Comparison of ENCODE assay signal across 12 cellular contexts in the genomic region with DNA sequence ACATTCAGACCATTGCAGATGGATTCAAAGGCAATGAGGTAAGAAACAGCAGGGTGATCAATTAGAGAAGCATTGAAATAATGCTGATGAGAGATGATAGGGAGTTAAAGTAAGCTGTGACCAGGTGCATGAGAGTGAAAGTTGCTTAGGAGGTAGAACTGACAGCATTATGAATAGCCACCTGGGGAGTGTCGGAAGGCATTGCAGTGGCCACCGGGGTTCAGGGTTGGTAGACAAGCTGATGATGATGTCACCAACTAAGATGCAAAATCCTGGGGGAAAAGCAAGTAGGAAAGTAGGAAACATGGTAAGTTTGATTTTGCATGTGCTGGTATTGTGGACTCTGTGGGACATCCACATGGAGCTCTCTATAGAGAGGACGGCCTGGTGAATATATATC.
DNase-seq lines count a peak whose midpoint lies in the region; ATAC-seq, FAIRE-seq and TF ChIP-seq lines count a peak whose summit lies in the region.
"Had no signal": no experiment of that assay in that cellular context is flagged by ENCODE, and none has a peak within 500 bp of the region (broad histone marks: within the 10 kb centered on the region; RNA-seq: fewer than 3 reads in every experiment).

No MANE protein-coding gene starts in this region.

- no peak for TF ChIP-seq POLR2A in HepG2 (IDR thresholded peaks at IDR 0.05; ENCODE audit: insufficient read depth in 1 of 2, low read depth in 2 of 2, low read length in 2 of 2)
- no peak for TF ChIP-seq POLR2A in right lobe of liver (IDR thresholded peaks at IDR 0.05)

- H4K20me1 ChIP-seq in HepG2 (ENCODE audit: insufficient read depth, low read length), result no peaks in the 10 kb centered on the region
- H4K20me1 ChIP-seq: BLaER1 treated with 17β-estradiol and CSF1 and Interleukin-3, amounts not matched to agents 10 nM and 100 nM had no signal

- intact Hi-C loops in HepG2 (cut with micrococcal nuclease; ENCODE audit: unreplicated experiment), result no loop called here
- intact Hi-C loops in right lobe of liver (cut with DNase I), result no loop called here

- WGBS in HepG2 (ENCODE audit: low lambda C conversion rate), result 23% methylated on average over 3 of the region's 3 CpGs
- 73% methylated on average over 3 of the region's 3 CpGs for WGBS in right lobe of liver (ENCODE audit: insufficient coverage, low coverage, low lambda C conversion rate, missing lambda C conversion rate)
- WGBS in mesendoderm (ENCODE audit: extremely low coverage, insufficient coverage, low lambda C conversion rate), result no CpG with 5 or more reads among the region's 3 CpGs

- in situ Hi-C loops in HepG2 (cut with HindIII; ENCODE audit: extremely low pct_ligation_motif_present, low pct_unique_long_range_greater_than_20kb), result no loop called here

- no peak overlapping the region for H4K5ac ChIP-seq in mesendoderm (ENCODE audit: low read length)

- ATAC-seq in HepG2 (no peak), right lobe of liver (no peak), GM19463 (IDR thresholded peaks at IDR 0.05; ENCODE audit: unreplicated experiment) (no peak), GM21723 (IDR thresholded peaks at IDR 0.05; ENCODE audit: unreplicated experiment) (no peak)
- ATAC-seq: CD8-positive, alpha-beta T cell had no signal

- H3K36me3 ChIP-seq in HepG2 (replicated peaks in 1 of 2; ENCODE audit: control insufficient read depth in 1 of 2, insufficient read depth in 2 of 2, low read length in 2 of 2) (no peaks in the 10 kb centered on the region), right lobe of liver (no peaks in the 10 kb centered on the region), mesendoderm (ENCODE audit: control insufficient read depth, insufficient read depth, low read length) (no peaks in the 10 kb centered on the region)
- H3K36me3 ChIP-seq: BLaER1 treated with 17β-estradiol and CSF1 and Interleukin-3, amounts not matched to agents 10 nM and 100 nM; HAP-1 had no signal

- no peak overlapping the region for H2AK5ac ChIP-seq in mesendoderm (ENCODE audit: low read length)

- POLR2A ChIA-PET in HepG2 (lab: Yijun Ruan, JAX), result no interaction called here

- H2AFZ ChIP-seq in HepG2 (ENCODE audit: low read length), result no peak overlapping the region

- no peak overlapping the region for H2BK5ac ChIP-seq in mesendoderm (ENCODE audit: low read length)

- no peak overlapping the region for H3K4me2 ChIP-seq in HepG2 (ENCODE audit: low read depth, low read length)
- H3K4me2 ChIP-seq in mesendoderm (ENCODE audit: low read length), result no peak overlapping the region
- H3K4me2 ChIP-seq: BLaER1 treated with 17β-estradiol and CSF1 and Interleukin-3, amounts not matched to agents 10 nM and 100 nM had no signal

- BruUV-seq in HepG2 (replicated peaks; lab: Mats Ljungman, UMichigan), result no TSS peak

- H4K8ac ChIP-seq in mesendoderm (ENCODE audit: low read depth, low read length), result no peak overlapping the region

- no peak overlapping the region for H3K9ac ChIP-seq in HepG2 (ENCODE audit: insufficient read depth, low read depth, low read length)
- H3K9ac ChIP-seq in mesendoderm (ENCODE audit: low read length), result no peak overlapping the region
- H3K9ac ChIP-seq: BLaER1 treated with 17β-estradiol and CSF1 and Interleukin-3, amounts not matched to agents 10 nM and 100 nM had no signal

- no peaks in the 10 kb centered on the region for H3K27me3 ChIP-seq in HepG2 (ENCODE audit: control insufficient read depth in 1 of 2, insufficient read depth in 2 of 2, low read length in 2 of 2)
- H3K27me3 ChIP-seq in right lobe of liver, result no peaks in the 10 kb centered on the region
- no peaks in the 10 kb centered on the region for H3K27me3 ChIP-seq in mesendoderm (ENCODE audit: insufficient read depth, low read length, poor library complexity)
- H3K27me3 ChIP-seq: BLaER1 treated with 17β-estradiol and CSF1 and Interleukin-3, amounts not matched to agents 10 nM and 100 nM had no signal

- no peak overlapping the region for H2BK15ac ChIP-seq in mesendoderm (replicated peaks; ENCODE audit: low read depth)

- H3K4me1 ChIP-seq in HepG2 (ENCODE audit: insufficient read depth, low read length) (no peaks in the 10 kb centered on the region), right lobe of liver (no peaks in the 10 kb centered on the region), mesendoderm (ENCODE audit: control insufficient read depth, low read depth, low read length) (no peaks in the 10 kb centered on the region)
- H3K4me1 ChIP-seq: BLaER1 treated with 17β-estradiol and CSF1 and Interleukin-3, amounts not matched to agents 10 nM and 100 nM; HAP-1 had no signal

- CTCF ChIA-PET in HepG2 (lab: Yijun Ruan, JAX; ENCODE audit: low intra/inter-chr PET ratio, low total read pairs), result no interaction called here

- no peak for DNase-seq in HepG2 (ENCODE audit: low spot score)
- no peak for DNase-seq in right lobe of liver
- peak; percentile 40 for DNase-seq in NCI-H69 (lab: John Stamatoyannopoulos, UW)
- peak; percentile 7 for DNase-seq in mesendoderm
- DNase-seq: Calu3; CD8-positive, alpha-beta T cell; DMS79 treated with DMSO at 0.1 percent for 48 hours; GF-D8 had no signal

- TF ChIP-seq EP300 in HepG2 (IDR thresholded peaks at IDR 0.05; ENCODE audit: low read depth in 2 of 2, low read length in 2 of 2), result no peak
- TF ChIP-seq EP300 in HepG2 (CRISPR knock-in tag; IDR thresholded peaks at IDR 0.05; ENCODE audit: borderline replicate concordance), result no peak

- H3K79me2 ChIP-seq in HepG2 (ENCODE audit: insufficient read depth, low read length), result no peaks in the 10 kb centered on the region
- H3K79me2 ChIP-seq in mesendoderm (ENCODE audit: control insufficient read depth, insufficient read depth, low read length), result no peaks in the 10 kb centered on the region

- no peak overlapping the region for H3K23ac ChIP-seq in mesendoderm (ENCODE audit: low read length)

- H3K4me3 ChIP-seq in HepG2 (replicated peaks in 1 of 3; ENCODE audit: insufficient read depth in 1 of 3, low read depth in 2 of 3, low read length in 3 of 3) (no peak overlapping the region), right lobe of liver (no peak overlapping the region), mesendoderm (ENCODE audit: low read length) (no peak overlapping the region)
- H3K4me3 ChIP-seq: BLaER1 treated with 17β-estradiol and CSF1 and Interleukin-3, amounts not matched to agents 10 nM and 100 nM; HAP-1 had no signal

- H3K79me1 ChIP-seq in mesendoderm (ENCODE audit: low read length), result no peaks in the 10 kb centered on the region

- no peak overlapping the region for H3K4ac ChIP-seq in mesendoderm (ENCODE audit: low read depth, low read length)

- no peak overlapping the region for H2BK120ac ChIP-seq in mesendoderm (ENCODE audit: low read depth, low read length)

- TF ChIP-seq CTCF in HepG2 (CRISPR knock-in tag; IDR thresholded peaks at IDR 0.05), result no peak
- TF ChIP-seq CTCF in right lobe of liver (IDR thresholded peaks at IDR 0.05), result no peak

- H3K9me3 ChIP-seq in HepG2 (ENCODE audit: low read length) (peaks cover 93% of the 10 kb centered on the region), right lobe of liver (no peaks in the 10 kb centered on the region)
- H3K9me3 ChIP-seq: BLaER1 treated with 17β-estradiol and CSF1 and Interleukin-3, amounts not matched to agents 10 nM and 100 nM; HAP-1 had no signal

- no peak for TF ChIP-seq RAD21 in HepG2 (CRISPR knock-in tag; IDR thresholded peaks at IDR 0.05)

- no peak overlapping the region for H3K56ac ChIP-seq in mesendoderm (ENCODE audit: low read length)

- H3K18ac ChIP-seq in mesendoderm (ENCODE audit: low read length), result no peak overlapping the region

- no peak overlapping the region for H3K27ac ChIP-seq in HepG2 (ENCODE audit: extremely low read length, insufficient read depth, low read length)
- H3K27ac ChIP-seq in right lobe of liver, result no peak overlapping the region
- no peak overlapping the region for H3K27ac ChIP-seq in mesendoderm (ENCODE audit: low read depth, low read length)
- H3K27ac ChIP-seq: BLaER1 treated with 17β-estradiol and CSF1 and Interleukin-3, amounts not matched to agents 10 nM and 100 nM had no signal

- no peak for FAIRE-seq in HepG2 (lab: Jason Lieb, UNC)

TF ChIP-seq in HepG2, 621 proteins besides CTCF, POLR2A, EP300 and RAD21:
- TF ChIP-seq FOXM1 (CRISPR knock-in tag; IDR thresholded peaks at IDR 0.05) (no peak), ATF7 (IDR thresholded peaks at IDR 0.05) (peak; percentile 67), ATF7 (CRISPR knock-in tag; IDR thresholded peaks at IDR 0.05) (no peak)
TF ChIP-seq in HepG2: peak in this region for 1.

Comparison
In these comparisons a context has a peak if more than half of its experiments do, and no peak if none do; other contexts are left out.
1. DNase-seq: peak in NCI-H69 (single experiment) and mesendoderm (single experiment); none in HepG2 (single experiment) and right lobe of liver (0 of 3).